Comparison of ENCODE assay signal across 10 cellular contexts in the genomic region with DNA sequence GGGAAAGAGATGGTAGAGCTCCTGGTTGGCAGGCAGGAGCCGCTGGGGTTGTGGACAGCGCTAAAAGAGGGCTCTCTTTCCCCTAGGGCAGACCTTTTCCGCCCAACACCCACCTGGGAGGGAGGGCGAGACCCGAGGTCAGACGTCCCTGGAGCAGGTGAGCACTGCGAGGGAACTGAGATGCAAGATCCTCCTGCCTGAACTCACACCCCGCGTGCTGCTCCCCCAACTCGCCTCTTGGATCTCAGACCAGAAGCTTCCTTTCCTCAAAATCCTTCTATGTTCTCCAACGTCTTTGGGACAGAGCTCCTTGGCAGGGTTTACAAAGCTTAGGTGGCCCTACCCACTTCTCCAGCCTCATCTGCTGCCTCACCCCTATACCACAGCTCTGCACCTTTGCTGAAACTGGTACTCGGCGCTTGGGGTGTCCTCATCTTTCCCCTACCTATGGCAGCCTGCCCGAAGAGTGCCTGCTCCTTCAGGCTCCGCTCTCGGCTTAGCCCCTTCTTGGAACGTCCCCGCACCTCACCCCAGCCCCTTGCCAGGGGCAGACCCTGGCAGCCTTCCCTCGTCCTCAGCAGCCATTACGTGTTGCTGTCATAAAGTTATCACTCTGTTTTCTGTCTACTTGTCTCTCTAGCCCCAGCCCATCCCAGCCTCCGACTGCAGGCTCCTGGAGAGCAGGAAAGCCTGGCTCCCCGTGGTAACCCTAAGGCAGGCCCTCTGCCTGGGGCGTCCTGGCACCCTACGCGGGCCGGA. TPM values are rescaled to one million over a fixed set of nuclear protein-coding genes. Genes with fewer than 3 reads are reported as not detected.
DNase-seq lines count a peak whose midpoint lies in the region; ATAC-seq and TF ChIP-seq lines count a peak whose summit lies in the region.
"Had no signal": no experiment of that assay in that cellular context is flagged by ENCODE, and none has a peak within 500 bp of the region (broad histone marks: within the 10 kb centered on the region; RNA-seq: fewer than 3 reads in every experiment).

No MANE protein-coding gene starts in this region.

- H3K27ac Mint-ChIP-seq in activated naive CD8-positive, alpha-beta T cell treated with anti-CD3 and anti-CD28 coated beads for 36 hours, result no peak overlapping the region

- in situ Hi-C loops in G401 (cut with HindIII; ENCODE audit: low sequenced_read_pairs), result no loop called here

- H3K27me3 ChIP-seq in kidney epithelial cell (ENCODE audit: control insufficient read depth, insufficient read depth, low read length) (peaks cover 62% of the 10 kb centered on the region), smooth muscle cell (ENCODE audit: low read depth) (peaks cover 14% of the 10 kb centered on the region), foreskin keratinocyte (peaks cover 74% of the 10 kb centered on the region)

- H3K27me3 Mint-ChIP-seq in activated naive CD8-positive, alpha-beta T cell treated with anti-CD3 and anti-CD28 coated beads for 36 hours, result peaks cover 50% of the 10 kb centered on the region

- WGBS in smooth muscle cell (ENCODE audit: low lambda C conversion rate), result 20% methylated on average over 26 of the region's 26 CpGs

- no peaks in the 10 kb centered on the region for H3K36me3 ChIP-seq in kidney epithelial cell (ENCODE audit: control insufficient read depth, insufficient read depth, low read length)
- no peaks in the 10 kb centered on the region for H3K36me3 ChIP-seq in smooth muscle cell (ENCODE audit: low read depth)

- peak overlapping the region; percentile 12 for H3K4me3 Mint-ChIP-seq in activated naive CD8-positive, alpha-beta T cell treated with anti-CD3 and anti-CD28 coated beads for 36 hours

- no peaks in the 10 kb centered on the region for H3K36me3 Mint-ChIP-seq in activated naive CD8-positive, alpha-beta T cell treated with anti-CD3 and anti-CD28 coated beads for 36 hours

- no peak for TF ChIP-seq CTCF in kidney epithelial cell (IDR thresholded peaks at IDR 0.05; ENCODE audit: insufficient read depth, low read length, poor library complexity, severe bottlenecking)
- TF ChIP-seq CTCF in smooth muscle cell (IDR thresholded peaks at IDR 0.05; ENCODE audit: borderline replicate concordance, insufficient read depth, poor library complexity, severe bottlenecking), result no peak
- TF ChIP-seq CTCF in foreskin keratinocyte (conservative IDR thresholded peaks at IDR 0.05), result no peak

- H3K4me2 ChIP-seq in smooth muscle cell, result peak overlapping the region; percentile 100

- H3K9ac ChIP-seq in smooth muscle cell (ENCODE audit: low read depth), result no peak overlapping the region

- peaks cover 17% of the 10 kb centered on the region for H3K4me1 Mint-ChIP-seq in activated naive CD8-positive, alpha-beta T cell treated with anti-CD3 and anti-CD28 coated beads for 36 hours

- no peaks in the 10 kb centered on the region for H4K20me1 ChIP-seq in smooth muscle cell (ENCODE audit: low read depth)

- H3K9me3 ChIP-seq in smooth muscle cell (replicated peaks; ENCODE audit: low read depth), result no peaks in the 10 kb centered on the region

- H3K4me3 ChIP-seq in kidney epithelial cell (ENCODE audit: low read depth, low read length) (peak overlapping the region; percentile 28), smooth muscle cell (peak overlapping the region; percentile 60)

- no peaks in the 10 kb centered on the region for H3K79me2 ChIP-seq in smooth muscle cell (ENCODE audit: low read depth)

- DNase-seq in DMS53 (lab: John Stamatoyannopoulos, UW), result peak; percentile 28
- DNase-seq in DMS53 treated with DMSO at 0.1 percent for 48 hours (lab: John Stamatoyannopoulos, UW; ENCODE audit: unreplicated experiment), result no peak
- DNase-seq in activated naive CD8-positive, alpha-beta T cell treated with anti-CD3 and anti-CD28 coated beads for 36 hours, result no peak
- no peak for DNase-seq in kidney epithelial cell (ENCODE audit: low read depth)
- DNase-seq in smooth muscle cell (lab: John Stamatoyannopoulos, UW; ENCODE audit: unreplicated experiment), result no peak
- no peak for DNase-seq in G401 (ENCODE audit: low spot score)
- no peak for DNase-seq in foreskin keratinocyte
- no peak for DNase-seq in SK-N-DZ (ENCODE audit: low spot score)
- DNase-seq: islet precursor cell had no signal

- H3K9me3 Mint-ChIP-seq in activated naive CD8-positive, alpha-beta T cell treated with anti-CD3 and anti-CD28 coated beads for 36 hours, result no peaks in the 10 kb centered on the region

- no peak for ATAC-seq in foreskin keratinocyte

- H3K27ac ChIP-seq in smooth muscle cell (ENCODE audit: low read depth) (no peak overlapping the region), foreskin keratinocyte (no peak overlapping the region)
- H3K27ac ChIP-seq: 22Rv1 had no signal

- peaks cover 25% of the 10 kb centered on the region for H3K4me1 ChIP-seq in smooth muscle cell (ENCODE audit: low read depth)
- no peaks in the 10 kb centered on the region for H3K4me1 ChIP-seq in foreskin keratinocyte

- H3F3A ChIP-seq in smooth muscle cell (ENCODE audit: low read depth), result peaks cover 4% of the 10 kb centered on the region

- peak overlapping the region; percentile 69 for H2AFZ ChIP-seq in smooth muscle cell (ENCODE audit: low read depth)

RNA-seq across cellular contexts. Expression of gene BAHD1, which starts 5.2 kb away (rescaled TPM):
- 10 to 100 TPM; 18.0 to 18.7 TPM for total RNA-seq in activated naive CD8-positive, alpha-beta T cell treated with anti-CD3 and anti-CD28 coated beads for 36 hours
- total RNA-seq in kidney epithelial cell, result 15.2 and 15.7 TPM in 2 replicates
- total RNA-seq in smooth muscle cell, result 7.9 and 8.4 TPM in 2 replicates
- 11.1 and 13.4 TPM in 2 replicates for polyA plus RNA-seq in smooth muscle cell
- 33.8 and 37.2 TPM in 2 replicates for total RNA-seq in G401 (2014; rRNA removed; shearing (Covaris generic))
- 12.4 and 13.2 TPM in 2 replicates for total RNA-seq in foreskin keratinocyte
- polyA plus RNA-seq in foreskin keratinocyte, result 7.4 and 7.8 TPM in 2 replicates
- polyA plus RNA-seq in SK-N-DZ (2014; cell fraction: cytosol; rRNA removed), result 21.6 and 24.7 TPM in 2 replicates
- polyA plus RNA-seq in SK-N-DZ (2014; cell fraction: nucleus; rRNA removed), result 34.6 and 44.7 TPM in 2 replicates

RNA-seq across cellular contexts. Expression of gene IVD, which starts 29.9 kb away (rescaled TPM):
- 10 to 100 TPM; 64.9 to 68.6 TPM for total RNA-seq in activated naive CD8-positive, alpha-beta T cell treated with anti-CD3 and anti-CD28 coated beads for 36 hours
- total RNA-seq in kidney epithelial cell, result 41.1 and 46.8 TPM in 2 replicates
- total RNA-seq in smooth muscle cell, result 17.4 and 20.3 TPM in 2 replicates
- 37.8 and 38.3 TPM in 2 replicates for polyA plus RNA-seq in smooth muscle cell
- total RNA-seq in G401 (2014; rRNA removed; shearing (Covaris generic)), result 91.8 and 111 TPM in 2 replicates
- total RNA-seq in foreskin keratinocyte, result 14.3 and 24.5 TPM in 2 replicates
- polyA plus RNA-seq in foreskin keratinocyte, result 9.5 and 16.1 TPM in 2 replicates
- polyA plus RNA-seq in SK-N-DZ (2014; cell fraction: cytosol; rRNA removed), result 15.4 and 25.4 TPM in 2 replicates
- 44.9 and 45.8 TPM in 2 replicates for polyA plus RNA-seq in SK-N-DZ (2014; cell fraction: nucleus; rRNA removed)

RNA-seq across cellular contexts. Expression of gene CHST14, which starts 35.3 kb away (rescaled TPM):
- total RNA-seq in activated naive CD8-positive, alpha-beta T cell treated with anti-CD3 and anti-CD28 coated beads for 36 hours, result 1 to 10 TPM; 5.7 to 7.1 TPM
- total RNA-seq in kidney epithelial cell, result 24.2 and 25.8 TPM in 2 replicates
- total RNA-seq in smooth muscle cell, result 19.1 and 20.5 TPM in 2 replicates
- polyA plus RNA-seq in smooth muscle cell, result 23.7 and 24.6 TPM in 2 replicates
- 5.8 and 6.5 TPM in 2 replicates for total RNA-seq in G401 (2014; rRNA removed; shearing (Covaris generic))
- 5.5 and 6.2 TPM in 2 replicates for total RNA-seq in foreskin keratinocyte
- polyA plus RNA-seq in foreskin keratinocyte, result 9.0 and 10.5 TPM in 2 replicates
- polyA plus RNA-seq in SK-N-DZ (2014; cell fraction: cytosol; rRNA removed), result 16.2 and 18.3 TPM in 2 replicates
- 5.8 and 7.1 TPM in 2 replicates for polyA plus RNA-seq in SK-N-DZ (2014; cell fraction: nucleus; rRNA removed)

RNA-seq across cellular contexts. Expression of gene KNSTRN, which starts 53.0 kb away (rescaled TPM):
- total RNA-seq in activated naive CD8-positive, alpha-beta T cell treated with anti-CD3 and anti-CD28 coated beads for 36 hours, result 10 to 100 TPM; 54.3 to 56.3 TPM
- total RNA-seq in kidney epithelial cell, result 23.2 and 30.0 TPM in 2 replicates
- total RNA-seq in smooth muscle cell, result 24.1 and 27.0 TPM in 2 replicates
- 15.4 and 17.3 TPM in 2 replicates for polyA plus RNA-seq in smooth muscle cell
- 123 and 146 TPM in 2 replicates for total RNA-seq in G401 (2014; rRNA removed; shearing (Covaris generic))
- total RNA-seq in foreskin keratinocyte, result 69.1 and 85.9 TPM in 2 replicates
- 47.9 and 67.9 TPM in 2 replicates for polyA plus RNA-seq in foreskin keratinocyte
- polyA plus RNA-seq in SK-N-DZ (2014; cell fraction: cytosol; rRNA removed), result 176 and 184 TPM in 2 replicates
- 115 and 116 TPM in 2 replicates for polyA plus RNA-seq in SK-N-DZ (2014; cell fraction: nucleus; rRNA removed)
